1 cellular context compared by ENCODE assay signal in the genomic region with DNA sequence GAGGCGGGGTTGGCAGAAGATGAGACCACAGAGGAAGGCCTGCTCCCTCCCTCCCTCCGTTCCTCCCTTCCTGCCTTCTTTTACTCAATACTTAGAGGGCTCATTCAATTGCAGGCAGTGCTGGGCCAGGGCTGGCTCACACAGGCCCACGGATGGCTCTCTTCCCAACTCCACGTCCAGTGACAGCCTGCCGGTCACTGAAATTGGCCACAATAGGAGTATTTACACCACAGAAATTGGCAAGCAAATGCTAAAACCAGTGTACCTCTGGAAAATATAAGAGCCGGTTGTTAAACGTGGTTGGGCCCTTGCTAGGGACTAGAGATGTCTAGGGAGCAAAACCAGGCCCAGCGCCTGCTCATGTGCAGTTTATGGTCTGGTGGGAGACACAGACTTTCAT.
TF ChIP-seq lines count a peak whose summit lies in the region.

No MANE protein-coding gene starts in this region.

TF ChIP-seq in HepG2, 621 proteins besides CTCF, POLR2A, EP300 and RAD21 (continued from another document):
- TF ChIP-seq, protein P1, sequence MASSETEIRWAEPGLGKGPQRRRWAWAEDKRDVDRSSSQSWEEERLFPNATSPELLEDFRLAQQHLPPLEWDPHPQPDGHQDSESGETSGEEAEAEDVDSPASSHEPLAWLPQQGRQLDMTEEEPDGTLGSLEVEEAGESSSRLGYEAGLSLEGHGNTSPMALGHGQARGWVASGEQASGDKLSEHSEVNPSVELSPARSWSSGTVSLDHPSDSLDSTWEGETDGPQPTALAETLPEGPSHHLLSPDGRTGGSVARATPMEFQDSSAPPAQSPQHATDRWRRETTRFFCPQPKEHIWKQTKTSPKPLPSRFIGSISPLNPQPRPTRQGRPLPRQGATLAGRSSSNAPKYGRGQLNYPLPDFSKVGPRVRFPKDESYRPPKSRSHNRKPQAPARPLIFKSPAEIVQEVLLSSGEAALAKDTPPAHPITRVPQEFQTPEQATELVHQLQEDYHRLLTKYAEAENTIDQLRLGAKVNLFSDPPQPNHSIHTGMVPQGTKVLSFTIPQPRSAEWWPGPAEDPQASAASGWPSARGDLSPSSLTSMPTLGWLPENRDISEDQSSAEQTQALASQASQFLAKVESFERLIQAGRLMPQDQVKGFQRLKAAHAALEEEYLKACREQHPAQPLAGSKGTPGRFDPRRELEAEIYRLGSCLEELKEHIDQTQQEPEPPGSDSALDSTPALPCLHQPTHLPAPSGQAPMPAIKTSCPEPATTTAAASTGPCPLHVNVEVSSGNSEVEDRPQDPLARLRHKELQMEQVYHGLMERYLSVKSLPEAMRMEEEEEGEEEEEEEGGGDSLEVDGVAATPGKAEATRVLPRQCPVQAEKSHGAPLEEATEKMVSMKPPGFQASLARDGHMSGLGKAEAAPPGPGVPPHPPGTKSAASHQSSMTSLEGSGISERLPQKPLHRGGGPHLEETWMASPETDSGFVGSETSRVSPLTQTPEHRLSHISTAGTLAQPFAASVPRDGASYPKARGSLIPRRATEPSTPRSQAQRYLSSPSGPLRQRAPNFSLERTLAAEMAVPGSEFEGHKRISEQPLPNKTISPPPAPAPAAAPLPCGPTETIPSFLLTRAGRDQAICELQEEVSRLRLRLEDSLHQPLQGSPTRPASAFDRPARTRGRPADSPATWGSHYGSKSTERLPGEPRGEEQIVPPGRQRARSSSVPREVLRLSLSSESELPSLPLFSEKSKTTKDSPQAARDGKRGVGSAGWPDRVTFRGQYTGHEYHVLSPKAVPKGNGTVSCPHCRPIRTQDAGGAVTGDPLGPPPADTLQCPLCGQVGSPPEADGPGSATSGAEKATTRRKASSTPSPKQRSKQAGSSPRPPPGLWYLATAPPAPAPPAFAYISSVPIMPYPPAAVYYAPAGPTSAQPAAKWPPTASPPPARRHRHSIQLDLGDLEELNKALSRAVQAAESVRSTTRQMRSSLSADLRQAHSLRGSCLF (CRISPR knock-in tag; IDR thresholded peaks at IDR 0.05; ENCODE audit: borderline replicate concordance): no peak
- TF ChIP-seq ZBTB7B (CRISPR knock-in tag; IDR thresholded peaks at IDR 0.05) (no peak), NR3C1 (CRISPR knock-in tag; IDR thresholded peaks at IDR 0.05) (no peak), SNAPC2 (CRISPR knock-in tag; IDR thresholded peaks at IDR 0.05) (no peak), SALL1 (CRISPR knock-in tag; IDR thresholded peaks at IDR 0.05) (no peak), ZNF17 (CRISPR knock-in tag; IDR thresholded peaks at IDR 0.05) (no peak), RBM22 (optimal IDR thresholded peaks at IDR 0.05; ENCODE audit: low read length) (no peak), ZNF598 (CRISPR knock-in tag; IDR thresholded peaks at IDR 0.05; ENCODE audit: borderline replicate concordance) (no peak), THAP11 (CRISPR knock-in tag; IDR thresholded peaks at IDR 0.05) (no peak), SMAD3 (CRISPR knock-in tag; IDR thresholded peaks at IDR 0.05) (no peak), BRD4 (CRISPR knock-in tag; IDR thresholded peaks at IDR 0.05) (no peak), ZNF496 (CRISPR knock-in tag; IDR thresholded peaks at IDR 0.05; ENCODE audit: insufficient replicate concordance) (no peak)
- TF ChIP-seq, protein P2, sequence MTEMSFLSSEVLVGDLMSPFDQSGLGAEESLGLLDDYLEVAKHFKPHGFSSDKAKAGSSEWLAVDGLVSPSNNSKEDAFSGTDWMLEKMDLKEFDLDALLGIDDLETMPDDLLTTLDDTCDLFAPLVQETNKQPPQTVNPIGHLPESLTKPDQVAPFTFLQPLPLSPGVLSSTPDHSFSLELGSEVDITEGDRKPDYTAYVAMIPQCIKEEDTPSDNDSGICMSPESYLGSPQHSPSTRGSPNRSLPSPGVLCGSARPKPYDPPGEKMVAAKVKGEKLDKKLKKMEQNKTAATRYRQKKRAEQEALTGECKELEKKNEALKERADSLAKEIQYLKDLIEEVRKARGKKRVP (CRISPR knock-in tag; IDR thresholded peaks at IDR 0.05): no peak
